ENCODE assay signal across 7 cellular contexts in genomic region chr5:50967388-50968039, GRCh38.
DNase-seq lines count a peak whose midpoint lies in the region; TF ChIP-seq lines count a peak whose summit lies in the region.

No MANE protein-coding gene starts in this region.

- H3K4me3 ChIP-seq in HAP-1 (peak overlapping the region; percentile 19), right atrium auricular region (peak overlapping the region; percentile 9 to 39), skeletal muscle satellite cell (ENCODE audit: low read length) (peak overlapping the region; percentile 59)

- no peak overlapping the region for H3K27ac ChIP-seq in right atrium auricular region

- peak overlapping the region; percentile 60 for H3K4me2 ChIP-seq in skeletal muscle satellite cell (ENCODE audit: low read length)

- no peak for TF ChIP-seq CTCF in right atrium auricular region (IDR thresholded peaks at IDR 0.05)

- no peaks in the 10 kb centered on the region for H3K9me3 ChIP-seq in HAP-1
- no peaks in the 10 kb centered on the region for H3K9me3 ChIP-seq in right atrium auricular region
- no peaks in the 10 kb centered on the region for H3K9me3 ChIP-seq in skeletal muscle satellite cell (replicated peaks; ENCODE audit: low read length)

- H3K36me3 ChIP-seq in HAP-1 (replicated peaks) (no peaks in the 10 kb centered on the region), right atrium auricular region (no peaks in the 10 kb centered on the region), skeletal muscle satellite cell (ENCODE audit: insufficient read depth, low read length) (no peaks in the 10 kb centered on the region)

- DNase-seq in HAP-1 (ENCODE audit: low spot score in 2 of 2) (peak; percentile 11 to 51), RPMI7951 (ENCODE audit: low read depth) (peak; percentile 10), right atrium auricular region (ENCODE audit: low spot score) (no peak), erythroblast (lab: John Stamatoyannopoulos, UW) (no peak), amygdala (lab: John Stamatoyannopoulos, UW) (no peak), NCI-H510A treated with DMSO at 0.1 percent for 48 hours (lab: John Stamatoyannopoulos, UW) (no peak)

- TF ChIP-seq POLR2A in erythroblast (IDR thresholded peaks at IDR 0.05; ENCODE audit: low read length), result no peak

- no peak overlapping the region for H3K9ac ChIP-seq in skeletal muscle satellite cell (ENCODE audit: low read depth, low read length)

- H3K27me3 ChIP-seq in HAP-1 (ENCODE audit: low read depth) (no peaks in the 10 kb centered on the region), right atrium auricular region (peaks cover 10 to 52% of the 10 kb centered on the region in 2 donors), skeletal muscle satellite cell (ENCODE audit: control insufficient read depth, insufficient read depth, low read length) (peaks cover 83% of the 10 kb centered on the region)

- H3K4me1 ChIP-seq in HAP-1 (peaks cover 10% of the 10 kb centered on the region), right atrium auricular region (peaks cover 0 to 45% of the 10 kb centered on the region in 2 donors), skeletal muscle satellite cell (ENCODE audit: control insufficient read depth, insufficient read depth, low read length) (peaks cover 24% of the 10 kb centered on the region)

- in situ Hi-C loops in HAP-1 (cut with MboI; ENCODE audit: low sequenced_read_pairs), result loop anchor here (25.0 kb wide), 3 partner anchors 1045 to 1695 kb away; no protein-coding TSS in a partner anchor

Comparison
In these comparisons a context has a peak if more than half of its experiments do, and no peak if none do; other contexts are left out.
1. DNase-seq: peak in HAP-1 (2 of 2) and RPMI7951 (single experiment); none in right atrium auricular region (single experiment), erythroblast (0 of 2), amygdala (0 of 56) and NCI-H510A treated with DMSO at 0.1 percent for 48 hours (single experiment).
2. Peak in every context shown above with its lines, with median percentiles within 50 percentile points of each other: H3K4me3 ChIP-seq.